In the genomic region with DNA sequence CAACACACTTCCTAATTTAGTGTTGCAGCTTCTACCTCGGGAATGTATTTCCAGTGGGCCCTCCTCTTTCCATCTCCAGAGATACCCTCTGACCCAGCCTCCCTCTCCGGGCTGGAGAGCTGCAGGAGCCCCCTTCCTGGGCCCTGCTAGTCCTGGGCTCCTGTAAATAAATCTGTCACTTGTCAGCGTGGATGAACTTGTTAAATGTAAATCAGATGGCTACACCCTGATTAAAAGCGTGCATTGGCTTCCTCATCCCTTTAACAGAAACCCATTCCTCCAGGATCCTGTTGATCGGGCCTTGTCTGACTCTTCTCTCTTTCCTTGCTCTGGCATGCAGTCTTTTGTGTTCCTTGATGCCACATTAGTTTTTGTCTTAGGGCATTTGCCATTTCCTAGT, we compare ENCODE assay signal across 1 cellular context.
TF ChIP-seq lines count a peak whose summit lies in the region.

No MANE protein-coding gene starts in this region.

TF ChIP-seq in endothelial cell of umbilical vein, 7 proteins besides CTCF, POLR2A, EP300 and RAD21:
- TF ChIP-seq, protein P1, sequence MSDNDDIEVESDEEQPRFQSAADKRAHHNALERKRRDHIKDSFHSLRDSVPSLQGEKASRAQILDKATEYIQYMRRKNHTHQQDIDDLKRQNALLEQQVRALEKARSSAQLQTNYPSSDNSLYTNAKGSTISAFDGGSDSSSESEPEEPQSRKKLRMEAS (IDR thresholded peaks at IDR 0.05; ENCODE audit: insufficient read depth, insufficient read length): no peak
- TF ChIP-seq GATA2 (IDR thresholded peaks at IDR 0.05; ENCODE audit: insufficient read depth, insufficient read length, low read depth, low read length): no peak
- TF ChIP-seq MYC (IDR thresholded peaks at IDR 0.05; ENCODE audit: low read depth, low read length): no peak
- no peak for TF ChIP-seq POLR2AphosphoS5 (IDR thresholded peaks at IDR 0.05; ENCODE audit: insufficient read depth, low read depth, low read length)
- TF ChIP-seq JUN (IDR thresholded peaks at IDR 0.05; ENCODE audit: borderline replicate concordance, insufficient read depth, insufficient read length, low read depth): no peak
- no peak for TF ChIP-seq EZH2 (IDR thresholded peaks at IDR 0.05; ENCODE audit: borderline replicate concordance, low read depth, low read length, severe bottlenecking)
- TF ChIP-seq FOS (IDR thresholded peaks at IDR 0.05; ENCODE audit: borderline replicate concordance, insufficient read depth, low read length): no peak
